Comparison of ENCODE assay signal across 11 cellular contexts in the genomic region with DNA sequence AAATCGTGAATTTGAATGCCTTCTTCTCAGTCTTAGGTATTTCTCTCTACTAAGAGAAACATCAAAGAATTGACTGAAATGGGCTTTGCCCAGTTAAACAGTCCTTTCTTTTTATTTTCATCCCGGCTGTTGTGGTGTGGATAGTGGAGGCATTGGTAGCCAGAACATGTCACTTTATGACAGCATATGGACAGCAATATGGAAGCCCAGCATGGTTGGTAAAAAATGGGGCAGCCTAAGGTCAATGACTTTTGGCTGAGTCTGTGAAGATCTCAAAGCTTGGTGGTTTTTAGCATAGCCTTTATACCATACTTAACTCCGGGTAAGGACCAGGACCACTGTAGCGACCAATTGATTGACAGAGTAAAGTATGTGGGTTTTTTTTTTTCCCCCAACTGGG.
"Had no signal": no experiment of that assay in that cellular context is flagged by ENCODE, and none has a peak within 500 bp of the region (broad histone marks: within the 10 kb centered on the region; RNA-seq: fewer than 3 reads in every experiment).

No MANE protein-coding gene starts in this region.

- H3K9ac ChIP-seq: parathyroid adenoma had no signal

- H3K27me3 ChIP-seq: cardiac muscle cell, tibial artery had no signal

- H3K4me3 Mint-ChIP-seq: activated CD4-positive, alpha-beta memory T cell treated with anti-CD3 and anti-CD28 coated beads for 36 hours; effector memory CD8-positive, alpha-beta T cell had no signal

- H3K9me3 ChIP-seq: tibial artery had no signal

- H2AFZ ChIP-seq: parathyroid adenoma had no signal

- DNase-seq: activated CD4-positive, alpha-beta memory T cell treated with anti-CD3 and anti-CD28 coated beads for 36 hours; activated gamma-delta T cell; activated T-cell treated with anti-CD3 and anti-CD28 coated beads, Interleukin-2, amount 50 U/mL, for 4 hours; cortex of kidney; effector memory CD8-positive, alpha-beta T cell; left cardiac atrium; small intestine; T-helper 1 cell; tibial artery had no signal

- H3K36me3 ChIP-seq: cardiac muscle cell, tibial artery had no signal

- H3K27me3 Mint-ChIP-seq: activated CD4-positive, alpha-beta memory T cell treated with anti-CD3 and anti-CD28 coated beads for 36 hours had no signal

- H3K4me3 ChIP-seq: tibial artery had no signal

- H3K9me3 Mint-ChIP-seq: activated CD4-positive, alpha-beta memory T cell treated with anti-CD3 and anti-CD28 coated beads for 36 hours; activated T-cell treated with anti-CD3 and anti-CD28 coated beads, Interleukin-2, amount 50 U/mL, for 4 hours; effector memory CD8-positive, alpha-beta T cell had no signal

- H3K27ac Mint-ChIP-seq: activated CD4-positive, alpha-beta memory T cell treated with anti-CD3 and anti-CD28 coated beads for 36 hours; effector memory CD8-positive, alpha-beta T cell had no signal

- ATAC-seq: activated T-cell treated with anti-CD3 and anti-CD28 coated beads, Interleukin-2, amount 50 U/mL, for 4 hours; effector memory CD8-positive, alpha-beta T cell; left cardiac atrium had no signal

- H3K36me3 Mint-ChIP-seq: activated CD4-positive, alpha-beta memory T cell treated with anti-CD3 and anti-CD28 coated beads for 36 hours had no signal

- H3K27ac ChIP-seq: cardiac muscle cell, parathyroid adenoma, tibial artery had no signal
